ENCODE assay signal across 8 cellular contexts in genomic region chr1:107964397-107965111, GRCh38. TPM values are rescaled to one million over a fixed set of nuclear protein-coding genes. Genes with fewer than 3 reads are reported as not detected.
A peak's percentile ranks its signal among the peaks of the same experiment; 100 is the strongest.
DNase-seq lines count a peak whose midpoint lies in the region; FAIRE-seq and TF ChIP-seq lines count a peak whose summit lies in the region.

No MANE protein-coding gene starts in this region.

- H3K9me3 Mint-ChIP-seq in astrocyte (ENCODE audit: unreplicated experiment) = peaks cover under 1% of the 10 kb centered on the region

- H3K27ac Mint-ChIP-seq in astrocyte (ENCODE audit: unreplicated experiment) = peak overlapping the region; percentile 34

- under 1% methylated on average over 71 of the region's 76 CpGs for WGBS in smooth muscle cell (ENCODE audit: low lambda C conversion rate)

- H3K9me2 ChIP-seq in OCI-LY1 (ENCODE audit: low read depth, low read length) = no peaks in the 10 kb centered on the region

- no peak for FAIRE-seq in astrocyte (lab: Jason Lieb, UNC)

- H3K27me3 ChIP-seq in OCI-LY1 (ENCODE audit: insufficient read depth, low read length) (no peaks in the 10 kb centered on the region), astrocyte (ENCODE audit: insufficient read depth, low read length) (peaks cover 22% of the 10 kb centered on the region), smooth muscle cell (ENCODE audit: low read depth) (peaks cover 39% of the 10 kb centered on the region)

- peaks cover 6% of the 10 kb centered on the region for H3K27me3 Mint-ChIP-seq in astrocyte (ENCODE audit: low read depth, unreplicated experiment)

- H3K36me3 ChIP-seq in OCI-LY1 (ENCODE audit: insufficient read depth, low read length) (no peaks in the 10 kb centered on the region), astrocyte (ENCODE audit: insufficient read depth, low read length) (no peaks in the 10 kb centered on the region), smooth muscle cell (ENCODE audit: low read depth) (no peaks in the 10 kb centered on the region)

- TF ChIP-seq CTCF in OCI-LY1 (IDR thresholded peaks at IDR 0.05; ENCODE audit: low read length) (no peak), astrocyte (IDR thresholded peaks at IDR 0.05; ENCODE audit: insufficient read depth, low read depth, low read length) (no peak), smooth muscle cell (IDR thresholded peaks at IDR 0.05; ENCODE audit: borderline replicate concordance, insufficient read depth, poor library complexity, severe bottlenecking) (no peak)

- H3K4me3 ChIP-seq in OCI-LY1 (ENCODE audit: low read depth, low read length, poor library complexity, severe bottlenecking) (peak overlapping the region; percentile 82), astrocyte (ENCODE audit: insufficient read depth, low read depth, low read length) (peak overlapping the region; percentile 63), iPS-18c (ENCODE audit: insufficient read depth, low read depth, low read length) (peak overlapping the region; percentile 76), smooth muscle cell (peak overlapping the region; percentile 57)

- no peaks in the 10 kb centered on the region for H3F3A ChIP-seq in OCI-LY1 (ENCODE audit: insufficient read depth, low read length)
- H3F3A ChIP-seq in smooth muscle cell (ENCODE audit: low read depth) = no peaks in the 10 kb centered on the region

- H3K9me3 ChIP-seq in OCI-LY1 (ENCODE audit: low read length) (no peaks in the 10 kb centered on the region), astrocyte (ENCODE audit: insufficient read depth, low read depth, low read length) (no peaks in the 10 kb centered on the region), iPS-18c (ENCODE audit: control insufficient read depth, insufficient read depth, low read length) (peaks cover 2% of the 10 kb centered on the region), smooth muscle cell (replicated peaks; ENCODE audit: low read depth) (no peaks in the 10 kb centered on the region)

- H2AFZ ChIP-seq in OCI-LY1 (ENCODE audit: low read length) (no peak overlapping the region), astrocyte (ENCODE audit: low read depth, low read length) (peak overlapping the region; percentile 42), smooth muscle cell (ENCODE audit: low read depth) (peak overlapping the region; percentile 90)

- H3K36me3 Mint-ChIP-seq in astrocyte (ENCODE audit: low read depth, unreplicated experiment) = no peaks in the 10 kb centered on the region

- peak overlapping the region; percentile 70 for H3K9ac ChIP-seq in OCI-LY1 (ENCODE audit: low read length)
- H3K9ac ChIP-seq in astrocyte (ENCODE audit: low read length) = peak overlapping the region; percentile 1
- no peak overlapping the region for H3K9ac ChIP-seq in smooth muscle cell (ENCODE audit: low read depth)

- H3K4me1 Mint-ChIP-seq in astrocyte (ENCODE audit: low read depth, unreplicated experiment) = peaks cover 8% of the 10 kb centered on the region

- H4K20me1 ChIP-seq in OCI-LY1 (ENCODE audit: insufficient read depth, low read length) = no peaks in the 10 kb centered on the region
- H4K20me1 ChIP-seq in astrocyte (ENCODE audit: insufficient read depth, low read length) = no peaks in the 10 kb centered on the region
- H4K20me1 ChIP-seq in smooth muscle cell (ENCODE audit: low read depth) = no peaks in the 10 kb centered on the region

- H3K27ac ChIP-seq in OCI-LY1 (ENCODE audit: low read depth, low read length, poor library complexity, severe bottlenecking) (peak overlapping the region; percentile 57), astrocyte (ENCODE audit: low read depth, low read length) (no peak overlapping the region), smooth muscle cell (ENCODE audit: low read depth) (no peak overlapping the region)

- DNase-seq in DMS53 (lab: John Stamatoyannopoulos, UW) (peak; percentile 74), DMS53 treated with DMSO at 0.1 percent for 48 hours (lab: John Stamatoyannopoulos, UW; ENCODE audit: unreplicated experiment) (no peak), astrocyte (ENCODE audit: low read depth) (peak; percentile 14), smooth muscle cell (lab: John Stamatoyannopoulos, UW; ENCODE audit: unreplicated experiment) (no peak), DMS114 treated with DMSO at 0.1 percent for 48 hours (lab: John Stamatoyannopoulos, UW; ENCODE audit: unreplicated experiment) (no peak), GM19238 (ENCODE audit: insufficient read length, low spot score) (no peak)

- H3K79me2 ChIP-seq in OCI-LY1 (ENCODE audit: insufficient read depth, low read length) (peaks cover 6% of the 10 kb centered on the region; the same call in 1 of the 2 replicates), astrocyte (ENCODE audit: insufficient read depth, low read length) (no peaks in the 10 kb centered on the region), smooth muscle cell (ENCODE audit: low read depth) (no peaks in the 10 kb centered on the region)

- H3K4me3 Mint-ChIP-seq in astrocyte (ENCODE audit: unreplicated experiment) = peak overlapping the region; percentile 85

- H3K4me2 ChIP-seq in OCI-LY1 (ENCODE audit: low read length) (peak overlapping the region; percentile 89), astrocyte (ENCODE audit: low read length) (peak overlapping the region; percentile 98), smooth muscle cell (peak overlapping the region; percentile 92)

- H3K4me1 ChIP-seq in OCI-LY1 (ENCODE audit: insufficient read depth, low read length, severe bottlenecking) (peaks cover 26% of the 10 kb centered on the region), astrocyte (ENCODE audit: insufficient read depth, low read length) (peaks cover 16% of the 10 kb centered on the region), smooth muscle cell (ENCODE audit: low read depth) (peaks cover 16% of the 10 kb centered on the region)

RNA-seq across cellular contexts. Expression of gene VAV3, which starts 0.4 kb away (rescaled TPM):
- total RNA-seq in astrocyte (1.9 and 2.6 TPM in 2 replicates), smooth muscle cell (6.9 and 10.1 TPM in 2 replicates)
- 0.62 and 3.1 TPM in 2 replicates for polyA plus RNA-seq in smooth muscle cell

Comparison
In these comparisons a context has a peak if more than half of its experiments do, and no peak if none do; other contexts are left out.
1. DNase-seq: peak in DMS53 (single experiment) and astrocyte (single experiment); none in DMS53 treated with DMSO at 0.1 percent for 48 hours (single experiment), smooth muscle cell (single experiment), DMS114 treated with DMSO at 0.1 percent for 48 hours (single experiment) and GM19238 (single experiment).
2. Peak in every context shown above with its lines, with median percentiles within 50 percentile points of each other: H3K4me2 ChIP-seq and H3K4me3 ChIP-seq.